Comparison of ENCODE assay signal across 23 cellular contexts in the genomic region with DNA sequence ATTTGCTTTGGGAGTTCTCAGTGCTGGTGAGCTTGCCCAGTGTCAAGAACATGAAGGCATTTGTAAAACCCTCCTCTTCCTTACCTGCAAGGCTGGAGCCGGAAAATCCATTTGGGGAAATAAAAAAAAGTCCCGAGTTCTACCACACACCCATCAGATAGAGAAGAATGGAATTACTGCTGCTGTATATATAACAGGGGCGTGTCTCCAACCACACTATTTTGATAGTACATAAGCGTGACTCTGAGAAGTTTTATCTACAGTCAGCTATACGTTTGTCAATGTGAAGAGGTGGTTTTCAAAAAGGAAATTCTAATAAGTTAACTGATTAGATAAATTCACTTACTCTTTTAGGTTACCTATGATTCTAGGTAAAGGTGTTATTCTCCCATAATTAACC. TPM values are rescaled to one million over a fixed set of nuclear protein-coding genes. Genes with fewer than 3 reads are reported as not detected.
"Had no signal": no experiment of that assay in that cellular context is flagged by ENCODE, and none has a peak within 500 bp of the region (broad histone marks: within the 10 kb centered on the region; RNA-seq: fewer than 3 reads in every experiment).

No MANE protein-coding gene starts in this region.

- DNase-seq: colonic mucosa; effector CD4-positive, alpha-beta T cell; endodermal cell; foreskin melanocyte; head of caudate nucleus; mammary epithelial cell; natural killer cell; posterior cingulate gyrus; sigmoid colon; stimulated activated CD4-positive, alpha-beta T cell treated with anti-CD3 and anti-CD28 coated beads, Interleukin-12 subunit alpha, Interleukin-12 subunit beta, amount 100 ng/mL, for 4 hours; stimulated activated naive CD4-positive, alpha-beta T cell treated with Interleukin-2 at 50 U/mL for 16 hours; tibial artery; upper lobe of left lung; uterus had no signal

- H3K27me3 ChIP-seq: colonic mucosa, hepatocyte, sigmoid colon, tibial artery, upper lobe of left lung, uterus had no signal

- H3K27ac ChIP-seq: colonic mucosa, hepatocyte, sigmoid colon, skin epidermis, tibial artery, upper lobe of left lung, uterus had no signal

- H3K27ac Mint-ChIP-seq: endodermal cell, natural killer cell had no signal

- H2AFZ ChIP-seq: hepatocyte had no signal

- H3K4me1 ChIP-seq: colonic mucosa, sigmoid colon, tibial artery, upper lobe of left lung, uterus had no signal

- H3K79me2 ChIP-seq: hepatocyte had no signal

- H3K4me3 ChIP-seq: colonic mucosa, hepatocyte, sigmoid colon, skin epidermis, tibial artery, upper lobe of left lung, uterus had no signal

- H3K4me2 ChIP-seq: hepatocyte had no signal

- H3K9me3 ChIP-seq: colonic mucosa, sigmoid colon, tibial artery, upper lobe of left lung, uterus had no signal

- H3K36me3 Mint-ChIP-seq: natural killer cell had no signal

- H3K4me3 Mint-ChIP-seq: endodermal cell, natural killer cell, neural crest cell had no signal

- H3K4me1 Mint-ChIP-seq: endodermal cell, natural killer cell, neural crest cell had no signal

- H3K9me3 Mint-ChIP-seq: endodermal cell, natural killer cell, neural crest cell had no signal

- H3K36me3 ChIP-seq: colonic mucosa, sigmoid colon, tibial artery, upper lobe of left lung, uterus had no signal

RNA-seq across cellular contexts. Expression of a gene that starts 1.3 kb away (rescaled TPM):
- total RNA-seq: endodermal cell, kidney epithelial cell, mammary epithelial cell, neural crest cell, osteocyte had no signal
- polyA plus RNA-seq: mammary epithelial cell had no signal

RNA-seq across cellular contexts. Expression of a gene that starts 36.2 kb away (rescaled TPM):
- total RNA-seq: dermis microvascular lymphatic vessel endothelial cell, endothelial cell of umbilical vein, hepatocyte, kidney epithelial cell, mammary epithelial cell, mononuclear cell, natural killer cell, neural crest cell, osteocyte, pulmonary artery endothelial cell, uterus had no signal
- polyA plus RNA-seq: endothelial cell of umbilical vein, hepatocyte, mammary epithelial cell had no signal
